In genomic region chr1:23019094-23019850, GRCh38 we compare ENCODE assay signal across 8 cellular contexts. TPM values are rescaled to one million over a fixed set of nuclear protein-coding genes. Genes with fewer than 3 reads are reported as not detected.
DNase-seq lines count a peak whose midpoint lies in the region; ATAC-seq and TF ChIP-seq lines count a peak whose summit lies in the region.

KDM1A (plus strand) TSS chr1:23019468; CDS start chr1:23019597, 129 bp downstream.

- H3K4me3 Mint-ChIP-seq in natural killer cell treated with Interleukin-12 subunit alpha and Interleukin-12 subunit beta and Interleukin-15 and Interleukin-18, amount 100 ng/mL, for 72 hours: peak within 1 kb of the TSS; percentile 99

- DNase-seq in ELR (ENCODE audit: low read depth) (peak; percentile 98), GOT3 (lab: John Stamatoyannopoulos, UW) (peak; percentile 87), LNCaP clone FGC (ENCODE audit: low read depth) (peak; percentile 84), fibroblast of peridontal ligament (ENCODE audit: extremely low read depth) (peak; percentile 95)
- peak; percentile 93 for DNase-seq in activated T-helper 9 cell treated with anti-CD3 and anti-CD28 coated beads, Interleukin-2, amount 50 U/mL, for 16 hours (ENCODE audit: low read depth)
- peak; percentile 98 for DNase-seq in natural killer cell treated with Interleukin-12 subunit alpha and Interleukin-12 subunit beta and Interleukin-15 and Interleukin-18, amount 100 ng/mL, for 72 hours (ENCODE audit: low spot score)
- DNase-seq in stimulated activated naive CD8-positive, alpha-beta T cell treated with anti-CD3 and anti-CD28 coated beads, Interleukin-15, Interleukin-2, amounts not matched to agents 100 U/mL and 50 U/mL, for 24 hours: peak; percentile 96

- H3K27me3 Mint-ChIP-seq in natural killer cell treated with Interleukin-12 subunit alpha and Interleukin-12 subunit beta and Interleukin-15 and Interleukin-18, amount 100 ng/mL, for 72 hours: peaks cover 0 to 2% of the 10 kb centered on the region in 2 donors

- peak; percentile 95 for TF ChIP-seq POLR2A in Raji (IDR thresholded peaks at IDR 0.05; ENCODE audit: insufficient read depth, low read depth, low read length)

- peak within 1 kb of the TSS; percentile 81 for H3K4me3 ChIP-seq in LNCaP clone FGC (ENCODE audit: low read depth, low read length)

- H3K4me1 Mint-ChIP-seq in natural killer cell treated with Interleukin-12 subunit alpha and Interleukin-12 subunit beta and Interleukin-15 and Interleukin-18, amount 100 ng/mL, for 72 hours (ENCODE audit: low read depth in 2 of 2): peaks cover 35 to 46% of the 10 kb centered on the region in 2 donors

- no peaks in the 10 kb centered on the region for H3K9me3 Mint-ChIP-seq in natural killer cell treated with Interleukin-12 subunit alpha and Interleukin-12 subunit beta and Interleukin-15 and Interleukin-18, amount 100 ng/mL, for 72 hours

- TF ChIP-seq CTCF in LNCaP clone FGC (IDR thresholded peaks at IDR 0.05; ENCODE audit: control insufficient read depth, extremely low read depth, insufficient read depth): no peak

- H3K36me3 Mint-ChIP-seq in natural killer cell treated with Interleukin-12 subunit alpha and Interleukin-12 subunit beta and Interleukin-15 and Interleukin-18, amount 100 ng/mL, for 72 hours: peaks cover 6% of the 10 kb centered on the region

- ATAC-seq in natural killer cell treated with Interleukin-12 subunit alpha and Interleukin-12 subunit beta and Interleukin-15 and Interleukin-18, amount 100 ng/mL, for 72 hours: peak; percentile 99 to 100
- ATAC-seq in stimulated activated naive CD8-positive, alpha-beta T cell treated with anti-CD3 and anti-CD28 coated beads, Interleukin-15, Interleukin-2, amounts not matched to agents 100 U/mL and 50 U/mL, for 24 hours: peak; percentile 99

- H3K27ac Mint-ChIP-seq in natural killer cell treated with Interleukin-12 subunit alpha and Interleukin-12 subunit beta and Interleukin-15 and Interleukin-18, amount 100 ng/mL, for 72 hours: peak within 1 kb of the TSS; percentile 85 to 97

RNA-seq across cellular contexts. Expression of gene KDM1A, which starts in this region (rescaled TPM):
- 10 to 100 TPM; 48.9 to 69.1 TPM for total RNA-seq in natural killer cell treated with Interleukin-12 subunit alpha and Interleukin-12 subunit beta and Interleukin-15 and Interleukin-18, amount 100 ng/mL, for 72 hours

Comparison
In these comparisons a context has a peak if more than half of its experiments do, and no peak if none do; other contexts are left out.
1. Peak in every context shown above with its lines: DNase-seq, ATAC-seq and H3K4me3 ChIP-seq.